ENCODE assay signal across 8 cellular contexts in genomic region chr14:34875031-34875922, GRCh38. TPM values are rescaled to one million over a fixed set of nuclear protein-coding genes. Genes with fewer than 3 reads are reported as not detected.
DNase-seq lines count a peak whose midpoint lies in the region; ATAC-seq and TF ChIP-seq lines count a peak whose summit lies in the region.

BAZ1A (minus strand) TSS chr14:34875360; CDS start chr14:34874604, 756 bp downstream.

- H3K4me1 ChIP-seq in colonic mucosa = no peaks in the 10 kb centered on the region

- POLR2A ChIA-PET in activated B cell treated with CpG ODN at 0.5 μM for 24 hours (lab: Charles Lee) = interaction anchor here (0.8 to 3.7 kb wide), 9 partner anchors 85 to 529 kb away, joined by 4 to 54 read pairs (median 6); partner anchors contain the start of genes FAM177A1, NFKBIA, PPP2R3C and SNX6

- H3K4me3 ChIP-seq in colonic mucosa = peak within 1 kb of the TSS; percentile 79

- peak within 1 kb of the TSS; percentile 99 for H3K27ac Mint-ChIP-seq in activated B cell treated with CpG ODN at 0.5 μM for 24 hours

- TF ChIP-seq CTCF in activated B cell treated with CpG ODN at 0.5 μM for 24 hours (IDR thresholded peaks at IDR 0.05) (no peak), colonic mucosa (IDR thresholded peaks at IDR 0.05) (no peak)

- DNase-seq in AG20443 (ENCODE audit: low spot score) (peak; percentile 81), NCI-H345 treated with DMSO at 0.1 percent for 48 hours (lab: John Stamatoyannopoulos, UW; ENCODE audit: unreplicated experiment) (peak; percentile 97), activated B cell treated with CpG ODN at 0.5 μM for 24 hours (peak; percentile 63), colonic mucosa (peak; percentile 81), kidney glomerular epithelial cell (lab: John Stamatoyannopoulos, UW) (peak; percentile 97)
- peak; percentile 6 to 9 for DNase-seq in stimulated activated CD4-positive, alpha-beta T cell treated with anti-CD3 and anti-CD28 coated beads, Interleukin-15, amount 100 ng/mL, for 48 hours (ENCODE audit: low read depth in 2 of 2)

- H3K4me1 Mint-ChIP-seq in activated B cell treated with CpG ODN at 0.5 μM for 24 hours = peaks cover 35% of the 10 kb centered on the region

- no peaks in the 10 kb centered on the region for H3K9me3 ChIP-seq in colonic mucosa

- no peaks in the 10 kb centered on the region for H3K27me3 Mint-ChIP-seq in activated B cell treated with CpG ODN at 0.5 μM for 24 hours

- intact Hi-C loops in activated B cell treated with CpG ODN at 0.5 μM for 24 hours (cut with micrococcal nuclease) = loop anchor here (2.0 to 5.0 kb wide), 2 partner anchors 38 to 413 kb away; partner anchors contain the start of gene SPTSSA
- intact Hi-C loops in colonic mucosa (cut with DNase I) = no loop called here

- peak within 1 kb of the TSS; percentile 75 to 96 for H3K9ac ChIP-seq in colonic mucosa (ENCODE audit: low read depth in 2 of 2, low read length in 2 of 2)

- ATAC-seq in GM19035 (IDR thresholded peaks at IDR 0.05; ENCODE audit: unreplicated experiment) (peak; percentile 30), HG03342 (IDR thresholded peaks at IDR 0.05; ENCODE audit: unreplicated experiment) (peak; percentile 34), activated B cell treated with CpG ODN at 0.5 μM for 24 hours (ENCODE audit: low read depth) (peak; percentile 12)

- CTCF ChIA-PET in activated B cell treated with CpG ODN at 0.5 μM for 24 hours (lab: Charles Lee) = no interaction called here

- H3K36me3 ChIP-seq in colonic mucosa = no peaks in the 10 kb centered on the region

- H3K27me3 ChIP-seq in colonic mucosa = no peaks in the 10 kb centered on the region

- H3K36me3 Mint-ChIP-seq in activated B cell treated with CpG ODN at 0.5 μM for 24 hours (ENCODE audit: low read depth) = peaks cover 24% of the 10 kb centered on the region

- peak within 1 kb of the TSS; percentile 99 for H3K27ac ChIP-seq in colonic mucosa

- no peaks in the 10 kb centered on the region for H3K9me3 Mint-ChIP-seq in activated B cell treated with CpG ODN at 0.5 μM for 24 hours

- H3K4me3 Mint-ChIP-seq in activated B cell treated with CpG ODN at 0.5 μM for 24 hours = peak within 1 kb of the TSS; percentile 100

RNA-seq across cellular contexts. Expression of gene BAZ1A, which starts in this region (rescaled TPM):
- total RNA-seq in activated B cell treated with CpG ODN at 0.5 μM for 24 hours = 45.3 and 55.9 TPM in 2 replicates
- 10 to 100 TPM; 24.9 to 30.6 TPM for total RNA-seq in colonic mucosa

Comparison
In these comparisons a context has a peak if more than half of its experiments do, and no peak if none do; other contexts are left out.
1. Peak in every context shown above with its lines: DNase-seq, ATAC-seq, H3K4me3 ChIP-seq and H3K27ac ChIP-seq.
2. DNase-seq: peak in every context shown above with its lines; median percentile 97 in NCI-H345 treated with DMSO at 0.1 percent for 48 hours; 97 in kidney glomerular epithelial cell; 81 in AG20443; 81 in colonic mucosa; 63 in activated B cell treated with CpG ODN at 0.5 μM for 24 hours; 8 in stimulated activated CD4-positive, alpha-beta T cell treated with anti-CD3 and anti-CD28 coated beads, Interleukin-15, amount 100 ng/mL, for 48 hours.